Comparison of ENCODE assay signal across 12 cellular contexts in genomic region chr5:150496534-150496933, GRCh38. TPM values are rescaled to one million over a fixed set of nuclear protein-coding genes. Genes with fewer than 3 reads are reported as not detected.
DNase-seq lines count a peak whose midpoint lies in the region; ATAC-seq, FAIRE-seq and TF ChIP-seq lines count a peak whose summit lies in the region.
"Had no signal": no experiment of that assay in that cellular context is flagged by ENCODE, and none has a peak within 500 bp of the region (broad histone marks: within the 10 kb centered on the region; RNA-seq: fewer than 3 reads in every experiment).

No MANE protein-coding gene starts in this region.

- no peaks in the 10 kb centered on the region for H3K9me3 ChIP-seq in liver (ENCODE audit: control insufficient read depth in 4 of 4, low read length in 3 of 4)
- no peaks in the 10 kb centered on the region for H3K9me3 ChIP-seq in HepG2 (ENCODE audit: low read length)
- H3K9me3 ChIP-seq in right cardiac atrium (ENCODE audit: control insufficient read depth, low read length): no peaks in the 10 kb centered on the region

- TF ChIP-seq RAD21 in liver (IDR thresholded peaks at IDR 0.05): no peak
- TF ChIP-seq RAD21 in HepG2 (CRISPR knock-in tag; IDR thresholded peaks at IDR 0.05): no peak

- POLR2A ChIA-PET in HepG2 (lab: Yijun Ruan, JAX): interaction anchor here (2.0 kb wide), 1 partner anchor 26 kb away, joined by 6 read pairs; no protein-coding TSS in a partner anchor

- H3K4me3 ChIP-seq in liver (ENCODE audit: low read depth in 1 of 3, low read length in 3 of 3): no peak overlapping the region
- H3K4me3 ChIP-seq in HepG2 (replicated peaks in 1 of 3; ENCODE audit: insufficient read depth in 1 of 3, low read depth in 2 of 3, low read length in 3 of 3): no peak overlapping the region
- no peak overlapping the region for H3K4me3 ChIP-seq in right cardiac atrium (ENCODE audit: low read length)
- H3K4me3 ChIP-seq in rectal smooth muscle tissue (ENCODE audit: low read length): no peak overlapping the region

- no peaks in the 10 kb centered on the region for H3K27me3 ChIP-seq in liver (ENCODE audit: control insufficient read depth in 4 of 4, insufficient read depth in 4 of 4, low read length in 3 of 4)
- no peaks in the 10 kb centered on the region for H3K27me3 ChIP-seq in HepG2 (ENCODE audit: control insufficient read depth in 1 of 2, insufficient read depth in 2 of 2, low read length in 2 of 2)
- no peaks in the 10 kb centered on the region for H3K27me3 ChIP-seq in right cardiac atrium (ENCODE audit: control insufficient read depth, insufficient read depth)
- no peaks in the 10 kb centered on the region for H3K27me3 ChIP-seq in rectal smooth muscle tissue (ENCODE audit: control insufficient read depth, insufficient read depth, low read length)

- DNase-seq in HepG2 (ENCODE audit: low spot score): no peak
- peak in 2 of 3 donors; percentile 47 to 67 for DNase-seq in right cardiac atrium
- no peak for DNase-seq in NCI-H82 (lab: John Stamatoyannopoulos, UW)
- no peak for DNase-seq in NCI-H748 treated with DMSO at 0.1 percent for 48 hours (lab: John Stamatoyannopoulos, UW)
- DNase-seq in mucosa of gallbladder (ENCODE audit: low spot score): no peak
- DNase-seq: activated T-cell treated with anti-CD3 and anti-CD28 coated beads for 4 hours; DMS153; effector memory CD8-positive, alpha-beta T cell; NCI-H187 treated with DMSO at 0.1 percent for 48 hours had no signal

- H3K79me2 ChIP-seq in HepG2 (ENCODE audit: insufficient read depth, low read length): peaks cover 79% of the 10 kb centered on the region

- peaks cover 2 to 34% (median 8%) of the 10 kb centered on the region in 4 donors for H3K36me3 ChIP-seq in liver (ENCODE audit: control insufficient read depth in 4 of 4, insufficient read depth in 3 of 4, low read depth in 1 of 4, low read length in 3 of 4)
- peaks cover 1 to 55% of the 10 kb centered on the region in 2 experiments; a peak in 3 of 5 replicates for H3K36me3 ChIP-seq in HepG2 (replicated peaks in 1 of 2; ENCODE audit: control insufficient read depth in 1 of 2, insufficient read depth in 2 of 2, low read length in 2 of 2)
- H3K36me3 ChIP-seq in rectal smooth muscle tissue (ENCODE audit: control insufficient read depth, insufficient read depth, low read length): peaks cover 3% of the 10 kb centered on the region

- TF ChIP-seq CTCF in liver (IDR thresholded peaks at IDR 0.05; ENCODE audit: low read depth, low read length, missing input control) (no peak), HepG2 (CRISPR knock-in tag; IDR thresholded peaks at IDR 0.05) (no peak)

- TF ChIP-seq EP300 in HepG2 (IDR thresholded peaks at IDR 0.05; ENCODE audit: low read depth in 2 of 2, low read length in 2 of 2): no peak
- TF ChIP-seq EP300 in HepG2 (CRISPR knock-in tag; IDR thresholded peaks at IDR 0.05; ENCODE audit: borderline replicate concordance): no peak

- no peak overlapping the region for H2AFZ ChIP-seq in HepG2 (ENCODE audit: low read length)

- CTCF ChIA-PET in HepG2 (lab: Yijun Ruan, JAX; ENCODE audit: low intra/inter-chr PET ratio, low total read pairs): no interaction called here

- no peak for ATAC-seq in HepG2
- ATAC-seq in right cardiac atrium: peak; percentile 39 to 74
- no peak for ATAC-seq in HG02870 (IDR thresholded peaks at IDR 0.05; ENCODE audit: unreplicated experiment)
- ATAC-seq: effector memory CD8-positive, alpha-beta T cell had no signal

- intact Hi-C loops in HepG2 (cut with micrococcal nuclease; ENCODE audit: unreplicated experiment) (no loop called here), right cardiac atrium (cut with DNase I) (no loop called here)

- H3K4me2 ChIP-seq in HepG2 (ENCODE audit: low read depth, low read length): no peak overlapping the region

- no peak overlapping the region for H3K9ac ChIP-seq in liver (ENCODE audit: low read depth in 1 of 2, low read length in 2 of 2)
- no peak overlapping the region for H3K9ac ChIP-seq in HepG2 (ENCODE audit: insufficient read depth, low read depth, low read length)
- no peak overlapping the region for H3K9ac ChIP-seq in rectal smooth muscle tissue (ENCODE audit: low read length)

- H4K20me1 ChIP-seq in HepG2 (ENCODE audit: insufficient read depth, low read length): peaks cover 61% of the 10 kb centered on the region

- H3K27ac ChIP-seq in liver (ENCODE audit: low read depth in 1 of 2, low read length in 2 of 2) (no peak overlapping the region), HepG2 (ENCODE audit: extremely low read length, insufficient read depth, low read length) (no peak overlapping the region), right cardiac atrium (ENCODE audit: low read length) (peak overlapping the region; percentile 54), rectal smooth muscle tissue (ENCODE audit: low read depth, low read length) (peak overlapping the region; percentile 39)

- BruUV-seq in HepG2 (replicated peaks; lab: Mats Ljungman, UMichigan): no TSS peak

- WGBS in liver: 80% methylated on average over 4 of the region's 4 CpGs
- 97% methylated on average over 4 of the region's 4 CpGs for WGBS in HepG2 (ENCODE audit: low lambda C conversion rate)
- WGBS in right cardiac atrium: 52% methylated on average over 4 of the region's 4 CpGs

- no peak for FAIRE-seq in HepG2 (lab: Jason Lieb, UNC)

- TF ChIP-seq POLR2A in HepG2 (IDR thresholded peaks at IDR 0.05; ENCODE audit: insufficient read depth in 1 of 2, low read depth in 2 of 2, low read length in 2 of 2): no peak

- peaks cover 38 to 70% (median 69%) of the 10 kb centered on the region in 4 donors for H3K4me1 ChIP-seq in liver (ENCODE audit: control insufficient read depth in 4 of 4, insufficient read depth in 4 of 4, low read length in 3 of 4)
- peaks cover 67% of the 10 kb centered on the region for H3K4me1 ChIP-seq in HepG2 (ENCODE audit: insufficient read depth, low read length)
- H3K4me1 ChIP-seq in right cardiac atrium (ENCODE audit: control insufficient read depth, insufficient read depth, low read length): peaks cover 57% of the 10 kb centered on the region
- peaks cover 40% of the 10 kb centered on the region for H3K4me1 ChIP-seq in rectal smooth muscle tissue (ENCODE audit: control insufficient read depth, insufficient read depth, low read length)

- in situ Hi-C loops in HepG2 (cut with HindIII; ENCODE audit: extremely low pct_ligation_motif_present, low pct_unique_long_range_greater_than_20kb): no loop called here

RNA-seq across cellular contexts. Expression of gene NDST1, which starts 11.4 kb away (rescaled TPM):
- 100 to 1,000 TPM in 1 of 2 donors, 10 to 100 TPM in 1; 39.5 to 103 TPM for total RNA-seq in liver
- 10 to 100 TPM; 10.3 to 38.5 TPM for polyA plus RNA-seq in liver
- 22.1 and 26.2 TPM in 2 replicates for total RNA-seq in HepG2 (2016; rRNA removed; fragmentation: Illumina TruSeq; extraction: Trizol)
- total RNA-seq in HepG2 (2016; cell fraction: cytosol; rRNA removed; fragmentation: Illumina TruSeq; extraction: Trizol; ENCODE audit: low read depth): 6.5 and 8.8 TPM in 2 replicates
- total RNA-seq in HepG2 (2016; cell fraction: insoluble cytoplasmic fraction; rRNA removed; fragmentation: Illumina TruSeq; extraction: Trizol): 19.6 and 25.2 TPM in 2 replicates
- total RNA-seq in HepG2 (2016; cell fraction: membrane; rRNA removed; fragmentation: Illumina TruSeq; extraction: Trizol): 16.4 and 18.4 TPM in 2 replicates
- 25.2 and 29.3 TPM in 2 replicates for total RNA-seq in HepG2 (2016; cell fraction: nucleus; rRNA removed; fragmentation: Illumina TruSeq; extraction: Trizol)
- 23.8 and 35.0 TPM in 2 replicates for polyA plus RNA-seq in HepG2 (2011; rRNA removed)
- polyA plus RNA-seq in HepG2 (2011; cell fraction: cytosol; rRNA removed): 18.9 and 20.3 TPM in 2 replicates
- polyA plus RNA-seq in HepG2 (2011; cell fraction: nucleus; rRNA removed): 67.6 and 71.1 TPM in 2 replicates
- 36.0 and 40.8 TPM in 2 replicates for polyA plus RNA-seq in HepG2 (2012)
- polyA plus RNA-seq in HepG2 (2016; cell fraction: cytosol; fragmentation: Illumina TruSeq; extraction: Trizol; ENCODE audit: low read depth): 2.7 and 3.1 TPM in 2 replicates
- 15.4 and 18.3 TPM in 2 replicates for polyA plus RNA-seq in HepG2 (2016; cell fraction: insoluble cytoplasmic fraction; fragmentation: Illumina TruSeq; extraction: Trizol; ENCODE audit: low read depth)
- 7.8 TPM in 2 replicates for polyA plus RNA-seq in HepG2 (2016; cell fraction: membrane; fragmentation: Illumina TruSeq; extraction: Trizol; ENCODE audit: low read depth)
- 29.1 and 30.9 TPM in 2 replicates for polyA plus RNA-seq in HepG2 (2016; cell fraction: nucleus; fragmentation: Illumina TruSeq; extraction: Trizol; ENCODE audit: insufficient read depth, low read depth)
- polyA minus RNA-seq in HepG2 (2011; rRNA and poly(A)+ RNA removed; ENCODE audit: low replicate concordance): 12.5 and 73.9 TPM in 2 replicates
- 20.8 and 29.5 TPM in 2 replicates for polyA minus RNA-seq in HepG2 (2011; cell fraction: cytosol; rRNA and poly(A)+ RNA removed)
- 55.1 and 55.2 TPM in 2 replicates for polyA minus RNA-seq in HepG2 (2011; cell fraction: nucleus; rRNA and poly(A)+ RNA removed)
- 10 to 100 TPM; 53.1 to 67.8 (median 58.7) TPM for total RNA-seq in right cardiac atrium
- polyA plus RNA-seq in right cardiac atrium: 45.9 TPM
- total RNA-seq in mucosa of gallbladder: 80.7 TPM

RNA-seq across cellular contexts. Expression of gene RPS14, which starts 47.0 kb away (rescaled TPM):
- total RNA-seq in liver: 100 to 1,000 TPM; 822 to 948 TPM
- polyA plus RNA-seq in liver: 100 to 1,000 TPM; 609 to 956 TPM
- total RNA-seq in HepG2 (2016; rRNA removed; fragmentation: Illumina TruSeq; extraction: Trizol): 2,116 and 2,466 TPM in 2 replicates
- 3,305 and 3,520 TPM in 2 replicates for total RNA-seq in HepG2 (2016; cell fraction: cytosol; rRNA removed; fragmentation: Illumina TruSeq; extraction: Trizol; ENCODE audit: low read depth)
- 2,149 and 2,588 TPM in 2 replicates for total RNA-seq in HepG2 (2016; cell fraction: insoluble cytoplasmic fraction; rRNA removed; fragmentation: Illumina TruSeq; extraction: Trizol)
- 4,929 and 5,069 TPM in 2 replicates for total RNA-seq in HepG2 (2016; cell fraction: membrane; rRNA removed; fragmentation: Illumina TruSeq; extraction: Trizol)
- 644 and 721 TPM in 2 replicates for total RNA-seq in HepG2 (2016; cell fraction: nucleus; rRNA removed; fragmentation: Illumina TruSeq; extraction: Trizol)
- 3,058 and 3,295 TPM in 2 replicates for polyA plus RNA-seq in HepG2 (2011; rRNA removed)
- polyA plus RNA-seq in HepG2 (2011; cell fraction: cytosol; rRNA removed): 6,315 and 8,239 TPM in 2 replicates
- polyA plus RNA-seq in HepG2 (2011; cell fraction: nucleus; rRNA removed): 1,184 and 1,580 TPM in 2 replicates
- 3,506 and 4,895 TPM in 2 replicates for polyA plus RNA-seq in HepG2 (2012)
- polyA plus RNA-seq in HepG2 (2016; cell fraction: cytosol; fragmentation: Illumina TruSeq; extraction: Trizol; ENCODE audit: low read depth): 3,347 and 3,785 TPM in 2 replicates
- polyA plus RNA-seq in HepG2 (2016; cell fraction: insoluble cytoplasmic fraction; fragmentation: Illumina TruSeq; extraction: Trizol; ENCODE audit: low read depth): 2,246 and 2,277 TPM in 2 replicates
- polyA plus RNA-seq in HepG2 (2016; cell fraction: membrane; fragmentation: Illumina TruSeq; extraction: Trizol; ENCODE audit: low read depth): 4,452 and 4,569 TPM in 2 replicates
- polyA plus RNA-seq in HepG2 (2016; cell fraction: nucleus; fragmentation: Illumina TruSeq; extraction: Trizol; ENCODE audit: insufficient read depth, low read depth): 1,056 and 1,136 TPM in 2 replicates
- polyA minus RNA-seq in HepG2 (2011; rRNA and poly(A)+ RNA removed; ENCODE audit: low replicate concordance): 795 and 1,496 TPM in 2 replicates
- polyA minus RNA-seq in HepG2 (2011; cell fraction: cytosol; rRNA and poly(A)+ RNA removed): 375 and 432 TPM in 2 replicates
- polyA minus RNA-seq in HepG2 (2011; cell fraction: nucleus; rRNA and poly(A)+ RNA removed): 180 and 283 TPM in 2 replicates
- 1,000 to 10,000 TPM; 1,254 to 1,552 (median 1,386) TPM for total RNA-seq in right cardiac atrium
- 1,870 TPM for polyA plus RNA-seq in right cardiac atrium
- total RNA-seq in mucosa of gallbladder: 1,424 TPM

Comparison
In these comparisons a context has a peak if more than half of its experiments do, and no peak if none do; other contexts are left out.
1. H3K27ac ChIP-seq: peak in right cardiac atrium (single experiment) and rectal smooth muscle tissue (single experiment); none in liver (0 of 2) and HepG2 (single experiment).
2. ATAC-seq: peak in right cardiac atrium (2 of 2); none in HepG2 (single experiment) and HG02870 (single experiment).
3. DNase-seq: peak in right cardiac atrium (2 of 3); none in HepG2 (single experiment), NCI-H82 (single experiment), NCI-H748 treated with DMSO at 0.1 percent for 48 hours (single experiment) and mucosa of gallbladder (single experiment).